ENCODE assay signal across 11 cellular contexts in genomic region chr10:88896336-88897018, GRCh38. TPM values are rescaled to one million over a fixed set of nuclear protein-coding genes. Genes with fewer than 3 reads are reported as not detected.
DNase-seq lines count a peak whose midpoint lies in the region; ATAC-seq, FAIRE-seq and TF ChIP-seq lines count a peak whose summit lies in the region.
"Had no signal": no experiment of that assay in that cellular context is flagged by ENCODE, and none has a peak within 500 bp of the region (broad histone marks: within the 10 kb centered on the region; RNA-seq: fewer than 3 reads in every experiment).

No MANE protein-coding gene starts in this region.

- FAIRE-seq in GM12891 (lab: Jason Lieb, UNC) = peak; percentile 76

- DNase-seq in GM12891 (ENCODE audit: insufficient read length, low spot score) (no peak), NCI-H69 (lab: John Stamatoyannopoulos, UW) (peak; percentile 93), progenitor cell of endocrine pancreas (ENCODE audit: low spot score, unreplicated experiment) (no peak), HCEC 1CT (no peak), lower leg skin (ENCODE audit: low spot score in 2 of 2) (no peak), KG1 (lab: John Stamatoyannopoulos, UW) (no peak)
- no peak for DNase-seq in effector memory CD8-positive, alpha-beta T cell
- DNase-seq: NCI-H446 treated with DMSO at 0.1 percent for 48 hours had no signal

- peak overlapping the region in 1 of 2 donors; percentile 28 for H3K4me3 Mint-ChIP-seq in effector memory CD8-positive, alpha-beta T cell
- H3K4me3 Mint-ChIP-seq in progenitor cell of endocrine pancreas (ENCODE audit: low read depth) = no peak overlapping the region

- intact Hi-C loops in lower leg skin (cut with DNase I; ENCODE audit: low total_unique reads) = no loop called here

- H3K27ac Mint-ChIP-seq in effector memory CD8-positive, alpha-beta T cell = peak overlapping the region; percentile 51 to 55
- peak overlapping the region; percentile 26 for H3K27ac Mint-ChIP-seq in progenitor cell of endocrine pancreas

- H3K36me3 Mint-ChIP-seq in effector memory CD8-positive, alpha-beta T cell (ENCODE audit: insufficient read depth) = peaks cover 3% of the 10 kb centered on the region
- H3K36me3 Mint-ChIP-seq in progenitor cell of endocrine pancreas (ENCODE audit: insufficient read depth) = no peaks in the 10 kb centered on the region

- H3K4me1 Mint-ChIP-seq in effector memory CD8-positive, alpha-beta T cell (ENCODE audit: low read depth in 2 of 2) = peaks cover 37 to 53% of the 10 kb centered on the region in 2 donors
- H3K4me1 Mint-ChIP-seq in progenitor cell of endocrine pancreas (ENCODE audit: low read depth) = peaks cover 19% of the 10 kb centered on the region

- TF ChIP-seq POLR2A in GM12891 (IDR thresholded peaks at IDR 0.05; ENCODE audit: low read depth, low read length) (no peak), lower leg skin (IDR thresholded peaks at IDR 0.05) (no peak)

- ATAC-seq in effector memory CD8-positive, alpha-beta T cell (replicated peaks) = no peak
- no peak for ATAC-seq in HG03469 (IDR thresholded peaks at IDR 0.05; ENCODE audit: unreplicated experiment)

- 71% methylated on average over 4 of the region's 4 CpGs for WGBS in lower leg skin, 2 donors

- no peaks in the 10 kb centered on the region for H3K9me3 Mint-ChIP-seq in effector memory CD8-positive, alpha-beta T cell
- no peaks in the 10 kb centered on the region for H3K9me3 Mint-ChIP-seq in progenitor cell of endocrine pancreas (ENCODE audit: low read depth)

- H3K27me3 Mint-ChIP-seq in effector memory CD8-positive, alpha-beta T cell = no peaks in the 10 kb centered on the region
- peaks cover 6% of the 10 kb centered on the region for H3K27me3 Mint-ChIP-seq in progenitor cell of endocrine pancreas

- no peak for TF ChIP-seq CTCF in progenitor cell of endocrine pancreas (IDR thresholded peaks at IDR 0.05; ENCODE audit: unreplicated experiment)
- TF ChIP-seq CTCF in lower leg skin (IDR thresholded peaks at IDR 0.05) = no peak

- H3K4me3 ChIP-seq in lower leg skin (ENCODE audit: low read depth, poor library complexity, severe bottlenecking) = no peak overlapping the region

TF ChIP-seq in GM12891, 5 proteins besides CTCF, POLR2A, EP300 and RAD21:
- no peak for TF ChIP-seq POU2F2 (IDR thresholded peaks at IDR 0.05; ENCODE audit: low read depth, low read length)
- TF ChIP-seq PAX5 (IDR thresholded peaks at IDR 0.05; ENCODE audit: insufficient read depth, low read length, severe bottlenecking) = no peak
- no peak for TF ChIP-seq SPI1 (IDR thresholded peaks at IDR 0.05; ENCODE audit: low read depth, low read length)
- no peak for TF ChIP-seq POLR2AphosphoS5 (IDR thresholded peaks at IDR 0.05; ENCODE audit: low read depth, low read length)
- no peak for TF ChIP-seq TAF1 (IDR thresholded peaks at IDR 0.05; ENCODE audit: low read depth, low read length)

RNA-seq across cellular contexts. Expression of gene STAMBPL1, which starts 16.4 kb away (rescaled TPM):
- polyA plus RNA-seq in GM12891 (2012; ENCODE audit: low read depth, missing spikeins) = 14.6 TPM
- total RNA-seq in progenitor cell of endocrine pancreas = 1.3 TPM in 2 replicates
- total RNA-seq in lower leg skin = 10 to 100 TPM in 2 of 4 donors, 1 to 10 TPM in 2; 6.9 to 16.2 (median 10.9) TPM

RNA-seq across cellular contexts. Expression of gene ANKRD22, which starts 44.8 kb away (rescaled TPM):
- polyA plus RNA-seq in GM12891 (2012; ENCODE audit: low read depth, missing spikeins) = 0.39 TPM
- total RNA-seq in progenitor cell of endocrine pancreas = 0.18 TPM in 1 of 2 replicates, not detected in the other
- 10 to 100 TPM; 30.7 to 56.7 (median 35.4) TPM for total RNA-seq in lower leg skin
- total RNA-seq: dermis microvascular lymphatic vessel endothelial cell, lung microvascular endothelial cell had no signal

RNA-seq across cellular contexts. Expression of gene ACTA2, which starts 56.1 kb away (rescaled TPM):
- polyA plus RNA-seq in GM12891 (2012; ENCODE audit: low read depth, missing spikeins) = 60.5 TPM
- total RNA-seq in progenitor cell of endocrine pancreas (4.1 and 6.0 TPM in 2 replicates), lower leg skin (100 to 1,000 TPM in 3 of 4 donors, 10 to 100 TPM in 1; 66.4 to 344 (median 129) TPM)

Comparison
In these comparisons a context has a peak if more than half of its experiments do, and no peak if none do; other contexts are left out.
1. RNA of gene ANKRD22, which starts 44.8 kb away (total RNA-seq): 30.7 to 56.7 TPM in lower leg skin; 0.18 TPM in progenitor cell of endocrine pancreas; every median in the first group is over 10 times any median in the second.